In genomic region chr12:72274926-72275325, GRCh38 we compare ENCODE assay signal across 16 cellular contexts. TPM values are rescaled to one million over a fixed set of nuclear protein-coding genes. Genes with fewer than 3 reads are reported as not detected.
A peak's percentile ranks its signal among the peaks of the same experiment; 100 is the strongest.
DNase-seq lines count a peak whose midpoint lies in the region; ATAC-seq, FAIRE-seq and TF ChIP-seq lines count a peak whose summit lies in the region.
"Had no signal": no experiment of that assay in that cellular context is flagged by ENCODE, and none has a peak within 500 bp of the region (broad histone marks: within the 10 kb centered on the region; RNA-seq: fewer than 3 reads in every experiment).

No MANE protein-coding gene starts in this region.

- H3K27me3 ChIP-seq in tibial artery (peaks cover 0 to 9% of the 10 kb centered on the region in 2 donors), aorta (ENCODE audit: control insufficient read depth in 1 of 2, insufficient read depth in 2 of 2, low read length in 1 of 2) (no peaks in the 10 kb centered on the region)

- H3K27ac Mint-ChIP-seq in WTC11, result no peak overlapping the region
- H3K27ac Mint-ChIP-seq: activated B cell treated with CpG ODN at 0.5 μM for 24 hours; stimulated activated naive B cell treated with anti-CD40 and anti-IgM and Interleukin-4, amounts not matched to agents 10 μg/mL and 1 μg/mL and 100 μg/mL, for 72 hours had no signal

- ATAC-seq in WTC11 (no peak), aorta (ENCODE audit: low FRiP score) (no peak)
- ATAC-seq: stimulated activated naive B cell treated with anti-CD40 and anti-IgM and Interleukin-4, amounts not matched to agents 10 μg/mL and 1 μg/mL and 100 μg/mL, for 72 hours had no signal

- H3K36me3 Mint-ChIP-seq in WTC11, result no peaks in the 10 kb centered on the region
- H3K36me3 Mint-ChIP-seq: stimulated activated naive B cell treated with anti-CD40 and anti-IgM and Interleukin-4, amounts not matched to agents 10 μg/mL and 1 μg/mL and 100 μg/mL, for 72 hours had no signal

- H3K4me1 ChIP-seq in kidney (ENCODE audit: control insufficient read depth in 1 of 2, insufficient read depth in 1 of 2, low read depth in 1 of 2, low read length in 2 of 2), result peaks cover 5 to 13% of the 10 kb centered on the region in 2 donors
- H3K4me1 ChIP-seq in tibial artery, result peaks cover 0 to 29% (median 17%) of the 10 kb centered on the region in 4 donors
- no peaks in the 10 kb centered on the region for H3K4me1 ChIP-seq in aorta (ENCODE audit: control insufficient read depth in 1 of 2, insufficient read depth in 2 of 2, low read length in 2 of 2)

- intact Hi-C loops in kidney (cut with DNase I), result no loop called here
- intact Hi-C loops in tibial artery (cut with DNase I; ENCODE audit: low total_unique reads), result no loop called here
- intact Hi-C loops in aorta (cut with DNase I), result no loop called here

- no peaks in the 10 kb centered on the region for H3K9me3 Mint-ChIP-seq in WTC11
- H3K9me3 Mint-ChIP-seq: activated B cell treated with CpG ODN at 0.5 μM for 24 hours; stimulated activated naive B cell treated with anti-CD40 and anti-IgM and Interleukin-4, amounts not matched to agents 10 μg/mL and 1 μg/mL and 100 μg/mL, for 72 hours had no signal

- POLR2A ChIA-PET in WTC11 (lab: Charles Lee), result no interaction called here

- H3K4me3 Mint-ChIP-seq in WTC11, result 0 out of 2 replicates have a peak overlapping the region, but pooled peaks have one; percentile 1
- H3K4me3 Mint-ChIP-seq: activated B cell treated with CpG ODN at 0.5 μM for 24 hours; stimulated activated naive B cell treated with anti-CD40 and anti-IgM and Interleukin-4, amounts not matched to agents 10 μg/mL and 1 μg/mL and 100 μg/mL, for 72 hours had no signal

- CTCF ChIA-PET in WTC11 (lab: Charles Lee), result interaction anchor here (0.9 kb wide), 1 partner anchor 14 kb away, joined by 3 read pairs; no protein-coding TSS in a partner anchor

- H3K27ac ChIP-seq in kidney (ENCODE audit: low read depth in 2 of 2, low read length in 2 of 2) (peak overlapping the region; percentile 80 to 93), tibial artery (peak overlapping the region; percentile 72 to 82), aorta (ENCODE audit: low read depth in 1 of 2, low read length in 2 of 2) (no peak overlapping the region)
- H3K27ac ChIP-seq: esophagus muscularis mucosa, neutrophil had no signal

- no peaks in the 10 kb centered on the region for H3K9me3 ChIP-seq in kidney (ENCODE audit: control insufficient read depth in 1 of 2, low read length in 2 of 2)
- H3K9me3 ChIP-seq in tibial artery, result no peaks in the 10 kb centered on the region
- no peaks in the 10 kb centered on the region for H3K9me3 ChIP-seq in aorta (ENCODE audit: control insufficient read depth, low read length)
- H3K9me3 ChIP-seq: esophagus muscularis mucosa, neutrophil had no signal

- no peaks in the 10 kb centered on the region for H3K36me3 ChIP-seq in kidney (ENCODE audit: control insufficient read depth in 1 of 2, insufficient read depth in 2 of 2, low read length in 2 of 2)
- no peaks in the 10 kb centered on the region for H3K36me3 ChIP-seq in tibial artery
- no peaks in the 10 kb centered on the region for H3K36me3 ChIP-seq in aorta (ENCODE audit: control insufficient read depth in 1 of 2, insufficient read depth in 2 of 2, low read length in 1 of 2)
- H3K36me3 ChIP-seq: esophagus muscularis mucosa, neutrophil had no signal

- no peak for DNase-seq in HFF-Myc (ENCODE audit: extremely low read depth, low read depth)
- no peak for DNase-seq in WTC11 (ENCODE audit: low spot score)
- no peak for DNase-seq in kidney
- DNase-seq in tibial artery, result no peak
- no peak for DNase-seq in aorta
- DNase-seq in RCC 7860 (ENCODE audit: low spot score), result no peak
- DNase-seq in activated CD4-positive, CD25-positive, alpha-beta regulatory T cell (lab: John Stamatoyannopoulos, UW), result no peak
- DNase-seq: activated B cell treated with CpG ODN at 0.5 μM for 24 hours; Karpas-422; RPMI8226; stimulated activated CD4-positive, alpha-beta T cell treated with anti-CD3 and anti-CD28 coated beads, Interleukin-1b, Interleukin-23, amount 100 ng/mL, for 48 hours; stimulated activated naive B cell treated with anti-CD40 and anti-IgM and Interleukin-4, amounts not matched to agents 10 μg/mL and 1 μg/mL and 100 μg/mL, for 72 hours had no signal

- H3K4me1 Mint-ChIP-seq in WTC11, result peaks cover 31% of the 10 kb centered on the region

- peaks cover 56% of the 10 kb centered on the region for H3K27me3 Mint-ChIP-seq in WTC11 (ENCODE audit: low read depth)

- 87 to 88% methylated on average over 1 of the region's 1 CpG for WGBS in aorta, 2 donors

- H3K9ac ChIP-seq in kidney (ENCODE audit: low read length in 2 of 2), result peak overlapping the region; percentile 38 to 89

- FAIRE-seq in kidney (lab: Jason Lieb, UNC) (peak; percentile 44), RCC 7860 (lab: Jason Lieb, UNC) (no peak)
- FAIRE-seq: bronchial epithelial cell, keratinocyte had no signal

- peak overlapping the region; percentile 87 for H3K4me3 ChIP-seq in HFF-Myc (replicated peaks; ENCODE audit: low read depth, low read length)
- H3K4me3 ChIP-seq in kidney (ENCODE audit: low read length in 2 of 2), result peak overlapping the region; percentile 77 to 81
- peak overlapping the region; percentile 2 to 71 for H3K4me3 ChIP-seq in tibial artery
- H3K4me3 ChIP-seq in aorta (ENCODE audit: low read length in 2 of 2), result no peak overlapping the region

- no peak for TF ChIP-seq CTCF in HFF-Myc (IDR thresholded peaks at IDR 0.05; ENCODE audit: low read depth, low read length, missing control alignments)
- no peak for TF ChIP-seq CTCF in WTC11 (IDR thresholded peaks at IDR 0.05)
- no peak for TF ChIP-seq CTCF in kidney (IDR thresholded peaks at IDR 0.05; ENCODE audit: borderline replicate concordance, extremely low read depth, insufficient read depth)
- TF ChIP-seq CTCF in tibial artery (IDR thresholded peaks at IDR 0.05), result no peak

TF ChIP-seq in WTC11, 78 proteins besides CTCF, POLR2A, EP300 and RAD21:
- TF ChIP-seq GRHL2 (CRISPR knock-in tag; IDR thresholded peaks at IDR 0.05; ENCODE audit: insufficient replicate concordance, severe bottlenecking) (no peak), HMGXB4 (CRISPR knock-in tag; IDR thresholded peaks at IDR 0.05) (no peak), E2F4 (CRISPR knock-in tag; IDR thresholded peaks at IDR 0.05; ENCODE audit: borderline replicate concordance, low read depth) (no peak), FOXP4 (CRISPR knock-in tag; IDR thresholded peaks at IDR 0.05) (no peak), ATF1 (CRISPR knock-in tag; IDR thresholded peaks at IDR 0.05) (no peak), MAX (CRISPR knock-in tag; IDR thresholded peaks at IDR 0.05) (no peak), E2F5 (CRISPR knock-in tag; IDR thresholded peaks at IDR 0.05) (no peak)

RNA-seq across cellular contexts. Expression of gene TRHDE, which starts 2.8 kb away (rescaled TPM):
- total RNA-seq in WTC11 (2021) (1.6 to 5.5 TPM (median 3.8 TPM) in 3 replicates), kidney (18.6 TPM), aorta (1 to 10 TPM; 1.8 to 2.3 TPM)
- polyA plus RNA-seq in kidney (ENCODE audit: insufficient read depth, low read depth, low replicate concordance) (1.6 TPM), aorta (under 1 TPM; 0.13 to 0.20 TPM)
- total RNA-seq: activated B cell treated with CpG ODN at 0.5 μM for 24 hours had no signal

Comparison
In these comparisons a context has a peak if more than half of its experiments do, and no peak if none do; other contexts are left out.
1. H3K4me3 ChIP-seq: peak in HFF-Myc (single experiment), kidney (2 of 2) and tibial artery (2 of 2); none in aorta (0 of 2).
2. H3K27ac ChIP-seq: peak in kidney (2 of 2) and tibial artery (2 of 2); none in aorta (0 of 2).